ENCODE assay signal across 1 cellular context in genomic region chr6:97282726-97283617, GRCh38.
A peak's percentile ranks its signal among the peaks of the same experiment; 100 is the strongest.
TF ChIP-seq lines count a peak whose summit lies in the region.

Gene MMS22L (minus strand): TSS chr6:97283216. CDS start chr6:97282477, 739 bp downstream.

TF ChIP-seq in HepG2, 621 proteins besides CTCF, POLR2A, EP300 and RAD21 (continued from another document and continues in another):
- TF ChIP-seq AFF4 (CRISPR knock-in tag; IDR thresholded peaks at IDR 0.05) (0 out of 2 replicates have a peak, but pooled peaks have one; percentile 32), ZNF335 (CRISPR knock-in tag; IDR thresholded peaks at IDR 0.05) (no peak), ZSCAN25 (CRISPR knock-in tag; IDR thresholded peaks at IDR 0.05) (no peak), CENPX (CRISPR knock-in tag; IDR thresholded peaks at IDR 0.05) (no peak), BCL3 (CRISPR knock-in tag; IDR thresholded peaks at IDR 0.05) (peak; percentile 67; the same call in 1 of the 2 replicates), ZNF383 (CRISPR knock-in tag; IDR thresholded peaks at IDR 0.05; ENCODE audit: borderline replicate concordance) (no peak), ZNF766 (CRISPR knock-in tag; IDR thresholded peaks at IDR 0.05; ENCODE audit: borderline replicate concordance) (0 out of 2 replicates have a peak, but pooled peaks have one; percentile 60), E2F1 (CRISPR knock-in tag; IDR thresholded peaks at IDR 0.05) (peak; percentile 98), ZNF124 (CRISPR knock-in tag; IDR thresholded peaks at IDR 0.05) (no peak), ARNTL (CRISPR knock-in tag; IDR thresholded peaks at IDR 0.05) (0 out of 2 replicates have a peak, but pooled peaks have one; percentile 48), ZNF724P (CRISPR knock-in tag; IDR thresholded peaks at IDR 0.05; ENCODE audit: borderline replicate concordance) (no peak), ZNF678 (CRISPR knock-in tag; IDR thresholded peaks at IDR 0.05) (no peak), ZNF18 (CRISPR knock-in tag; IDR thresholded peaks at IDR 0.05; ENCODE audit: insufficient replicate concordance) (peak; percentile 62), XRCC5 (optimal IDR thresholded peaks at IDR 0.05; ENCODE audit: low read length) (no peak), ZNF816 (CRISPR knock-in tag; IDR thresholded peaks at IDR 0.05; ENCODE audit: borderline replicate concordance) (no peak), ATF7-NPFF (CRISPR knock-in tag; IDR thresholded peaks at IDR 0.05; ENCODE audit: low read depth) (no peak), ZSCAN9 (CRISPR knock-in tag; IDR thresholded peaks at IDR 0.05; ENCODE audit: borderline replicate concordance) (0 out of 2 replicates have a peak, but pooled peaks have one; percentile 19), HES4 (CRISPR knock-in tag; IDR thresholded peaks at IDR 0.05; ENCODE audit: borderline replicate concordance) (0 out of 2 replicates have a peak, but pooled peaks have one; percentile 61), DMAP1 (CRISPR knock-in tag; IDR thresholded peaks at IDR 0.05) (peak; percentile 81; the same call in 1 of the 2 replicates), ZNF510 (CRISPR knock-in tag; IDR thresholded peaks at IDR 0.05; ENCODE audit: low read depth) (0 out of 2 replicates have a peak, but pooled peaks have one; percentile 50), JUNB (CRISPR knock-in tag; IDR thresholded peaks at IDR 0.05; ENCODE audit: borderline replicate concordance) (no peak), NFKB2 (CRISPR knock-in tag; IDR thresholded peaks at IDR 0.05; ENCODE audit: borderline replicate concordance) (no peak; the same call in 1 of the 2 replicates), FLYWCH1 (CRISPR knock-in tag; IDR thresholded peaks at IDR 0.05) (no peak), TARDBP (CRISPR knock-in tag; IDR thresholded peaks at IDR 0.05) (0 out of 2 replicates have a peak, but pooled peaks have one; percentile 27), FOXO1 (CRISPR knock-in tag; IDR thresholded peaks at IDR 0.05) (no peak), ZBTB10 (CRISPR knock-in tag; IDR thresholded peaks at IDR 0.05; ENCODE audit: borderline replicate concordance) (no peak), REST (IDR thresholded peaks at IDR 0.05; ENCODE audit: borderline replicate concordance in 1 of 2, low read depth in 1 of 2, low read length in 2 of 2) (no peak), DRAP1 (CRISPR knock-in tag; IDR thresholded peaks at IDR 0.05) (peak; percentile 27; the same call in 1 of the 2 replicates)
- TF ChIP-seq, protein P1, sequence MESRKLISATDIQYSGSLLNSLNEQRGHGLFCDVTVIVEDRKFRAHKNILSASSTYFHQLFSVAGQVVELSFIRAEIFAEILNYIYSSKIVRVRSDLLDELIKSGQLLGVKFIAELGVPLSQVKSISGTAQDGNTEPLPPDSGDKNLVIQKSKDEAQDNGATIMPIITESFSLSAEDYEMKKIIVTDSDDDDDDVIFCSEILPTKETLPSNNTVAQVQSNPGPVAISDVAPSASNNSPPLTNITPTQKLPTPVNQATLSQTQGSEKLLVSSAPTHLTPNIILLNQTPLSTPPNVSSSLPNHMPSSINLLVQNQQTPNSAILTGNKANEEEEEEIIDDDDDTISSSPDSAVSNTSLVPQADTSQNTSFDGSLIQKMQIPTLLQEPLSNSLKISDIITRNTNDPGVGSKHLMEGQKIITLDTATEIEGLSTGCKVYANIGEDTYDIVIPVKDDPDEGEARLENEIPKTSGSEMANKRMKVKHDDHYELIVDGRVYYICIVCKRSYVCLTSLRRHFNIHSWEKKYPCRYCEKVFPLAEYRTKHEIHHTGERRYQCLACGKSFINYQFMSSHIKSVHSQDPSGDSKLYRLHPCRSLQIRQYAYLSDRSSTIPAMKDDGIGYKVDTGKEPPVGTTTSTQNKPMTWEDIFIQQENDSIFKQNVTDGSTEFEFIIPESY (CRISPR knock-in tag; IDR thresholded peaks at IDR 0.05) = no peak
- TF ChIP-seq, protein P2, sequence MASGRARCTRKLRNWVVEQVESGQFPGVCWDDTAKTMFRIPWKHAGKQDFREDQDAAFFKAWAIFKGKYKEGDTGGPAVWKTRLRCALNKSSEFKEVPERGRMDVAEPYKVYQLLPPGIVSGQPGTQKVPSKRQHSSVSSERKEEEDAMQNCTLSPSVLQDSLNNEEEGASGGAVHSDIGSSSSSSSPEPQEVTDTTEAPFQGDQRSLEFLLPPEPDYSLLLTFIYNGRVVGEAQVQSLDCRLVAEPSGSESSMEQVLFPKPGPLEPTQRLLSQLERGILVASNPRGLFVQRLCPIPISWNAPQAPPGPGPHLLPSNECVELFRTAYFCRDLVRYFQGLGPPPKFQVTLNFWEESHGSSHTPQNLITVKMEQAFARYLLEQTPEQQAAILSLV (CRISPR knock-in tag; IDR thresholded peaks at IDR 0.05; ENCODE audit: borderline replicate concordance) = no peak
- TF ChIP-seq, protein P3, sequence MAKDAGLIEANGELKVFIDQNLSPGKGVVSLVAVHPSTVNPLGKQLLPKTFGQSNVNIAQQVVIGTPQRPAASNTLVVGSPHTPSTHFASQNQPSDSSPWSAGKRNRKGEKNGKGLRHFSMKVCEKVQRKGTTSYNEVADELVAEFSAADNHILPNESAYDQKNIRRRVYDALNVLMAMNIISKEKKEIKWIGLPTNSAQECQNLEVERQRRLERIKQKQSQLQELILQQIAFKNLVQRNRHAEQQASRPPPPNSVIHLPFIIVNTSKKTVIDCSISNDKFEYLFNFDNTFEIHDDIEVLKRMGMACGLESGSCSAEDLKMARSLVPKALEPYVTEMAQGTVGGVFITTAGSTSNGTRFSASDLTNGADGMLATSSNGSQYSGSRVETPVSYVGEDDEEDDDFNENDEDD (CRISPR knock-in tag; IDR thresholded peaks at IDR 0.05; ENCODE audit: borderline replicate concordance) = peak; percentile 97
- TF ChIP-seq, protein P4, sequence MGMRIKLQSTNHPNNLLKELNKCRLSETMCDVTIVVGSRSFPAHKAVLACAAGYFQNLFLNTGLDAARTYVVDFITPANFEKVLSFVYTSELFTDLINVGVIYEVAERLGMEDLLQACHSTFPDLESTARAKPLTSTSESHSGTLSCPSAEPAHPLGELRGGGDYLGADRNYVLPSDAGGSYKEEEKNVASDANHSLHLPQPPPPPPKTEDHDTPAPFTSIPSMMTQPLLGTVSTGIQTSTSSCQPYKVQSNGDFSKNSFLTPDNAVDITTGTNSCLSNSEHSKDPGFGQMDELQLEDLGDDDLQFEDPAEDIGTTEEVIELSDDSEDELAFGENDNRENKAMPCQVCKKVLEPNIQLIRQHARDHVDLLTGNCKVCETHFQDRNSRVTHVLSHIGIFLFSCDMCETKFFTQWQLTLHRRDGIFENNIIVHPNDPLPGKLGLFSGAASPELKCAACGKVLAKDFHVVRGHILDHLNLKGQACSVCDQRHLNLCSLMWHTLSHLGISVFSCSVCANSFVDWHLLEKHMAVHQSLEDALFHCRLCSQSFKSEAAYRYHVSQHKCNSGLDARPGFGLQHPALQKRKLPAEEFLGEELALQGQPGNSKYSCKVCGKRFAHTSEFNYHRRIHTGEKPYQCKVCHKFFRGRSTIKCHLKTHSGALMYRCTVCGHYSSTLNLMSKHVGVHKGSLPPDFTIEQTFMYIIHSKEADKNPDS (CRISPR knock-in tag; IDR thresholded peaks at IDR 0.05) = no peak
